ENCODE assay signal across 39 cellular contexts in the genomic region with DNA sequence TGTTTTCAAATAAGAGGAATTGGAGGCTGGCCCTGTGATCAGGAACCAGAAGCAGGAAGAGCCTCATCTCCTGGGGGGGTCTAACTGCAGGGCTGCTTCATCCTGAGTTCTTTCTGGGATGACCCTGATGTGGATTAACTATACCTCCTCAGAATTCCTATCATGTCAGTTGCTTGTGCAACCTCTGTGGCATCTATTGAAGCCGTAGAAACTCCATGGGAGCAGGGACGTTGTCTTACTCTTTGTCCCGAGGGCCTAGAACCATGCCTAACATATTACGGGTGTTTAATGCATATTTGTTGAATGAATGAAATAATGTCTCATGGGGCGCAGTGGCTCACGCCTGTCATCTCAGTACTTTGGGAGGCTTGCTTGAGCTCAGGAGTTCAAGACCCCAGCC.
"Had no signal": no experiment of that assay in that cellular context is flagged by ENCODE, and none has a peak within 500 bp of the region (broad histone marks: within the 10 kb centered on the region; RNA-seq: fewer than 3 reads in every experiment).

No MANE protein-coding gene starts in this region.

- H3K27ac Mint-ChIP-seq: activated naive CD4-positive, alpha-beta T cell treated with anti-CD3 and anti-CD28 coated beads for 36 hours; activated naive CD4-positive, alpha-beta T cell treated with anti-CD3 and anti-CD28 coated beads, Interleukin-2, amount 10 ng/mL, durations not matched to agents 7 days and 5 days; activated naive CD4-positive, alpha-beta T cell treated with anti-CD3 and anti-CD28 coated beads, Interleukin-2, amount 50 U/mL, for 24 hours; activated naive CD4-positive, alpha-beta T cell treated with anti-CD3 and anti-CD28 coated beads, Interleukin-2, amount 50 U/mL, for 72 hours; activated naive CD8-positive, alpha-beta T cell; activated naive CD8-positive, alpha-beta T cell treated with anti-CD3 and anti-CD28 coated beads for 36 hours; activated naive CD8-positive, alpha-beta T cell treated with anti-CD3 and anti-CD28 coated beads, Interleukin-2, amount 10 ng/mL, durations not matched to agents 7 days and 5 days; activated naive CD8-positive, alpha-beta T cell treated with anti-CD3 and anti-CD28 coated beads, Interleukin-2, amount 50 U/mL, for 24 hours; activated T-cell treated with anti-CD3 and anti-CD28 coated beads, Interleukin-2, amount 50 U/mL, for 24 hours; activated T-cell treated with anti-CD3 and anti-CD28 coated beads, Interleukin-2, amount 50 U/mL, for 72 hours; activated T-helper 1 cell treated with anti-CD3 and anti-CD28 coated beads, Interleukin-12 subunit alpha, Interleukin-12 subunit beta, Interleukin-2, Interleukin-4 antibody, amounts not matched to agents 30 ng/mL and 10 ng/mL and 1 ng/mL, durations not matched to agents 14 hours and 24 hours and 36 hours; activated T-helper 17 cell treated with anti-CD3 and anti-CD28 coated beads, Interleukin-2, amount 50 U/mL, for 72 hours; activated T-helper 2 cell treated with anti-CD3 and anti-CD28 coated beads, Interferon-gamma antibody, Interleukin-2, Interleukin-4, amounts not matched to agents 10 μg/mL and 5 μg/mL and 100 μg/mL, durations not matched to agents 14 hours and 24 hours and 36 hours; brain had no signal

- H3K9me3 ChIP-seq: adrenal gland, ascending aorta, body of pancreas, breast epithelium had no signal

- H3K4me1 ChIP-seq: adrenal gland, ascending aorta, breast epithelium had no signal

- H3K4me3 ChIP-seq: adrenal gland, ascending aorta, body of pancreas, breast epithelium, cardiac muscle cell had no signal

- H3K9me3 Mint-ChIP-seq: activated naive CD4-positive, alpha-beta T cell treated with anti-CD3 and anti-CD28 coated beads, Interleukin-2, amount 10 ng/mL, durations not matched to agents 7 days and 5 days; activated naive CD4-positive, alpha-beta T cell treated with anti-CD3 and anti-CD28 coated beads, Interleukin-2, amount 50 U/mL, for 24 hours; activated naive CD8-positive, alpha-beta T cell treated with anti-CD3 and anti-CD28 coated beads for 36 hours; activated naive CD8-positive, alpha-beta T cell treated with anti-CD3 and anti-CD28 coated beads, Interleukin-2, amount 50 U/mL, for 24 hours; activated T-cell treated with anti-CD3 and anti-CD28 coated beads, Interleukin-2, amount 50 U/mL, for 24 hours; activated T-cell treated with anti-CD3 and anti-CD28 coated beads, Interleukin-2, amount 50 U/mL, for 4 hours; activated T-helper 1 cell treated with anti-CD3 and anti-CD28 coated beads, Interleukin-12 subunit alpha, Interleukin-12 subunit beta, Interleukin-2, Interleukin-4 antibody, amounts not matched to agents 30 ng/mL and 10 ng/mL and 1 ng/mL, durations not matched to agents 14 hours and 24 hours and 36 hours; activated T-helper 2 cell treated with anti-CD3 and anti-CD28 coated beads, Interferon-gamma antibody, Interleukin-2, Interleukin-4, amounts not matched to agents 10 μg/mL and 5 μg/mL and 100 μg/mL, durations not matched to agents 14 hours and 24 hours and 36 hours; brain; central memory CD8-positive, alpha-beta T cell had no signal

- H3K36me3 ChIP-seq: adrenal gland, ascending aorta, brain microvascular endothelial cell, breast epithelium, cardiac muscle cell had no signal

- H3K4me3 Mint-ChIP-seq: activated naive CD4-positive, alpha-beta T cell treated with anti-CD3 and anti-CD28 coated beads for 36 hours; activated naive CD4-positive, alpha-beta T cell treated with anti-CD3 and anti-CD28 coated beads, Interleukin-2, amount 10 ng/mL, durations not matched to agents 7 days and 5 days; activated naive CD4-positive, alpha-beta T cell treated with anti-CD3 and anti-CD28 coated beads, Interleukin-2, amount 50 U/mL, for 24 hours; activated naive CD8-positive, alpha-beta T cell; activated naive CD8-positive, alpha-beta T cell treated with anti-CD3 and anti-CD28 coated beads for 36 hours; activated naive CD8-positive, alpha-beta T cell treated with anti-CD3 and anti-CD28 coated beads, Interleukin-2, amount 10 ng/mL, durations not matched to agents 7 days and 5 days; activated naive CD8-positive, alpha-beta T cell treated with anti-CD3 and anti-CD28 coated beads, Interleukin-2, amount 50 U/mL, for 24 hours; activated T-cell treated with anti-CD3 and anti-CD28 coated beads, Interleukin-2, amount 50 U/mL, for 24 hours; activated T-cell treated with anti-CD3 and anti-CD28 coated beads, Interleukin-2, amount 50 U/mL, for 4 hours; activated T-cell treated with anti-CD3 and anti-CD28 coated beads, Interleukin-2, amount 50 U/mL, for 72 hours; activated T-helper 1 cell treated with anti-CD3 and anti-CD28 coated beads, Interleukin-12 subunit alpha, Interleukin-12 subunit beta, Interleukin-2, Interleukin-4 antibody, amounts not matched to agents 30 ng/mL and 10 ng/mL and 1 ng/mL, durations not matched to agents 14 hours and 24 hours and 36 hours; activated T-helper 17 cell treated with anti-CD3 and anti-CD28 coated beads, Interleukin-2, amount 50 U/mL, for 72 hours; brain; central memory CD8-positive, alpha-beta T cell had no signal

- H3K27me3 ChIP-seq: adrenal gland, ascending aorta, body of pancreas, brain microvascular endothelial cell, breast epithelium, cardiac muscle cell had no signal

- H3K27me3 Mint-ChIP-seq: activated naive CD4-positive, alpha-beta T cell treated with anti-CD3 and anti-CD28 coated beads, Interleukin-2, amount 10 ng/mL, durations not matched to agents 7 days and 5 days; activated naive CD4-positive, alpha-beta T cell treated with anti-CD3 and anti-CD28 coated beads, Interleukin-2, amount 50 U/mL, for 24 hours; activated naive CD8-positive, alpha-beta T cell; activated naive CD8-positive, alpha-beta T cell treated with anti-CD3 and anti-CD28 coated beads for 36 hours; activated naive CD8-positive, alpha-beta T cell treated with anti-CD3 and anti-CD28 coated beads, Interleukin-2, amount 10 ng/mL, durations not matched to agents 7 days and 5 days; activated naive CD8-positive, alpha-beta T cell treated with anti-CD3 and anti-CD28 coated beads, Interleukin-2, amount 50 U/mL, for 24 hours; activated T-cell treated with anti-CD3 and anti-CD28 coated beads, Interleukin-2, amount 50 U/mL, for 24 hours; activated T-helper 17 cell treated with anti-CD3 and anti-CD28 coated beads, Interleukin-2, amount 50 U/mL, for 72 hours; brain; central memory CD8-positive, alpha-beta T cell had no signal

- ATAC-seq: activated naive CD4-positive, alpha-beta T cell treated with anti-CD3 and anti-CD28 coated beads, Interleukin-2, amount 50 U/mL, for 72 hours; activated naive CD8-positive, alpha-beta T cell treated with anti-CD3 and anti-CD28 coated beads, Interleukin-2, amount 50 U/mL, for 24 hours; activated T-cell treated with anti-CD3 and anti-CD28 coated beads, Interleukin-2, amount 50 U/mL, for 4 hours; activated T-cell treated with anti-CD3 and anti-CD28 coated beads, Interleukin-2, amount 50 U/mL, for 72 hours; activated T-helper 17 cell treated with anti-CD3 and anti-CD28 coated beads, Interleukin-2, amount 50 U/mL, for 72 hours; body of pancreas had no signal

- DNase-seq: activated effector memory CD4-positive, alpha-beta T cell treated with anti-CD3 and anti-CD28 coated beads, Interleukin-2, amount 50 U/mL, for 16 hours; activated effector memory CD4-positive, alpha-beta T cell treated with Interleukin-2 at 50 U/mL for 16 hours; activated gamma-delta T cell; activated gamma-delta T cell treated with Interleukin-2 at 50 U/mL for 16 hours; activated naive CD4-positive, alpha-beta T cell; activated naive CD4-positive, alpha-beta T cell treated with anti-CD3 and anti-CD28 coated beads for 36 hours; activated naive CD4-positive, alpha-beta T cell treated with anti-CD3 and anti-CD28 coated beads, Interleukin-2, amount 10 ng/mL, durations not matched to agents 7 days and 5 days; activated naive CD4-positive, alpha-beta T cell treated with anti-CD3 and anti-CD28 coated beads, Interleukin-2, amount 50 U/mL, for 16 hours; activated naive CD4-positive, alpha-beta T cell treated with Interleukin-2 at 50 U/mL for 16 hours; activated naive CD8-positive, alpha-beta T cell treated with anti-CD3 and anti-CD28 coated beads for 36 hours; activated naive CD8-positive, alpha-beta T cell treated with anti-CD3 and anti-CD28 coated beads, Interleukin-2, amount 10 ng/mL, durations not matched to agents 7 days and 5 days; activated naive CD8-positive, alpha-beta T cell treated with anti-CD3 and anti-CD28 coated beads, Interleukin-2, amount 50 U/mL, for 24 hours; activated T-cell treated with anti-CD3 and anti-CD28 coated beads for 4 hours; activated T-cell treated with anti-CD3 and anti-CD28 coated beads, Interleukin-2, amount 50 U/mL, for 1 hour; activated T-cell treated with anti-CD3 and anti-CD28 coated beads, Interleukin-2, amount 50 U/mL, for 24 hours; activated T-cell treated with anti-CD3 and anti-CD28 coated beads, Interleukin-2, amount 50 U/mL, for 4 hours; activated T-cell treated with anti-CD3 and anti-CD28 coated beads, Interleukin-2, amount 50 U/mL, for 48 hours; activated T-cell treated with anti-CD3 and anti-CD28 coated beads, Interleukin-2, amount 50 U/mL, for 72 hours; adrenal gland; amniotic stem cell; amygdala; anterior cingulate cortex; aorta; body of pancreas; brain microvascular endothelial cell; caudate nucleus; central memory CD4-positive, alpha-beta T cell; cerebellar nuclear complex had no signal

- H3K4me1 Mint-ChIP-seq: activated naive CD4-positive, alpha-beta T cell treated with anti-CD3 and anti-CD28 coated beads, Interleukin-2, amount 10 ng/mL, durations not matched to agents 7 days and 5 days; activated naive CD4-positive, alpha-beta T cell treated with anti-CD3 and anti-CD28 coated beads, Interleukin-2, amount 50 U/mL, for 24 hours; activated naive CD8-positive, alpha-beta T cell treated with anti-CD3 and anti-CD28 coated beads for 36 hours; activated naive CD8-positive, alpha-beta T cell treated with anti-CD3 and anti-CD28 coated beads, Interleukin-2, amount 10 ng/mL, durations not matched to agents 7 days and 5 days; activated naive CD8-positive, alpha-beta T cell treated with anti-CD3 and anti-CD28 coated beads, Interleukin-2, amount 50 U/mL, for 24 hours; activated T-helper 17 cell treated with anti-CD3 and anti-CD28 coated beads, Interleukin-2, amount 50 U/mL, for 72 hours; central memory CD8-positive, alpha-beta T cell had no signal

- H3K27ac ChIP-seq: adrenal gland, ascending aorta, body of pancreas, brain microvascular endothelial cell, breast epithelium, cardiac muscle cell had no signal

- H3K36me3 Mint-ChIP-seq: activated naive CD4-positive, alpha-beta T cell treated with anti-CD3 and anti-CD28 coated beads, Interleukin-2, amount 10 ng/mL, durations not matched to agents 7 days and 5 days; activated naive CD4-positive, alpha-beta T cell treated with anti-CD3 and anti-CD28 coated beads, Interleukin-2, amount 50 U/mL, for 72 hours; activated naive CD8-positive, alpha-beta T cell; activated naive CD8-positive, alpha-beta T cell treated with anti-CD3 and anti-CD28 coated beads for 36 hours; activated naive CD8-positive, alpha-beta T cell treated with anti-CD3 and anti-CD28 coated beads, Interleukin-2, amount 10 ng/mL, durations not matched to agents 7 days and 5 days; brain had no signal
